In genomic region chr12:101885912-101886561, GRCh38 we compare ENCODE assay signal across 1 cellular context.
TF ChIP-seq lines count a peak whose summit lies in the region.

No MANE protein-coding gene starts in this region.

TF ChIP-seq in IMR-90, 13 proteins besides CTCF, POLR2A, EP300 and RAD21 (continued from another document):
- TF ChIP-seq ELK1 (IDR thresholded peaks at IDR 0.05; ENCODE audit: borderline replicate concordance, low read depth, low read length) = no peak
